ENCODE assay signal across 12 cellular contexts in the genomic region with DNA sequence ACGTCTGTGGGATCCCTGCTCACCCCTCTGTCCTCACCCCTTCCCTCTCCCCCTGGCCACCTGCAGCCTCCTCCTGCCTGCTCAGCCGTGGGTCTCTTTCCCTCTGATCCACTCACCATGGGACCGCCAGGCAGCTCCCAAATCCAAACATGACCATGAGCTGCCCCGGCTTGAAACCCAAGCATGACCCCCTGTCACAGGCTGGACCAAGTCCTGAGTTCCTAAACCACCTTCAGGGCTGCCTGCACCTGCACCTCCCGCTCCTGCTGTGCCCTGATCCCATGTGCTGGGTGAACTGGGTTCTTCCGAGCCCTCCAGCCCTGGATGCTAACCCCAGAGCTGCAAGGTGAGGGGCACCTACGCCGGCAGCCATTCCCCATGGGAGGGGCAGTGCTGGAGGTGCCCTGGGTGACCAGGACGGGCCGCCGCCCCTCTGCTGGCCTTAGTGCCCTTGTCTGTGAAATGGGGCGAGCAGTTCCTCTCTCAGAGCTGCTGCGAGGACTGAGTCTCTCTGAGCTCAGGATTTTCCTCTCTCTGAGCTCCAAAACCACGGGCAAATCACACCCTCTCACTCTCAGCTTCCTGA.
"Had no signal": no experiment of that assay in that cellular context is flagged by ENCODE, and none has a peak within 500 bp of the region (broad histone marks: within the 10 kb centered on the region; RNA-seq: fewer than 3 reads in every experiment).

No MANE protein-coding gene starts in this region.

- H3K4me3 Mint-ChIP-seq: memory B cell, neural crest cell had no signal

- H3K4me1 ChIP-seq: uterus had no signal

- H3K9me3 Mint-ChIP-seq: memory B cell had no signal

- DNase-seq: activated gamma-delta T cell treated with Interleukin-2 at 50 U/mL for 16 hours; activated T-cell treated with anti-CD3 and anti-CD28 coated beads, Interleukin-2, amount 50 U/mL, for 1 hour; cortex of kidney; effector memory CD4-positive, alpha-beta T cell; retina; T-helper 2 cell; thyroid gland; uterus had no signal

- H3K27ac ChIP-seq: gastroesophageal sphincter, thyroid gland, uterus had no signal

- H3K9me3 ChIP-seq: gastroesophageal sphincter, left lung, thyroid gland, uterus had no signal

- ATAC-seq: gastroesophageal sphincter, left lung had no signal

- H3K27me3 ChIP-seq: gastroesophageal sphincter, thyroid gland, uterus had no signal

- H3K4me3 ChIP-seq: thyroid gland, uterus had no signal

- H3K36me3 ChIP-seq: gastroesophageal sphincter, left lung, thyroid gland, uterus had no signal

- H3K27ac Mint-ChIP-seq: memory B cell had no signal
